ENCODE assay signal across 1 cellular context in genomic region chr1:88946845-88947244, GRCh38.
TF ChIP-seq lines count a peak whose summit lies in the region.

No MANE protein-coding gene starts in this region.

TF ChIP-seq in IMR-90, 13 proteins besides CTCF, POLR2A, EP300 and RAD21:
- TF ChIP-seq MAZ (IDR thresholded peaks at IDR 0.05; ENCODE audit: borderline replicate concordance, low read depth, low read length): no peak
- no peak for TF ChIP-seq MXI1 (IDR thresholded peaks at IDR 0.05; ENCODE audit: borderline replicate concordance, low read depth, low read length)
- TF ChIP-seq NFE2L2 (IDR thresholded peaks at IDR 0.05; ENCODE audit: low read depth, low read length): no peak
- TF ChIP-seq SMC3 (IDR thresholded peaks at IDR 0.05; ENCODE audit: low read depth, low read length): no peak
- no peak for TF ChIP-seq USF2 (IDR thresholded peaks at IDR 0.05; ENCODE audit: low read depth, low read length)
- TF ChIP-seq RFX5 (IDR thresholded peaks at IDR 0.05; ENCODE audit: low read depth, low read length): no peak
- TF ChIP-seq CHD1 (IDR thresholded peaks at IDR 0.05; ENCODE audit: low read depth, low read length): no peak
- TF ChIP-seq RCOR1 (IDR thresholded peaks at IDR 0.05; ENCODE audit: insufficient replicate concordance, low read length): no peak
- no peak for TF ChIP-seq CEBPB (IDR thresholded peaks at IDR 0.05; ENCODE audit: low read depth, low read length)
- no peak for TF ChIP-seq MAFK (IDR thresholded peaks at IDR 0.05; ENCODE audit: low read depth, low read length)
- no peak for TF ChIP-seq BHLHE40 (IDR thresholded peaks at IDR 0.05; ENCODE audit: low read depth, low read length)
